ENCODE assay signal across 33 cellular contexts in genomic region chr5:180769821-180770220, GRCh38. TPM values are rescaled to one million over a fixed set of nuclear protein-coding genes. Genes with fewer than 3 reads are reported as not detected.
"Had no signal": no experiment of that assay in that cellular context is flagged by ENCODE, and none has a peak within 500 bp of the region (broad histone marks: within the 10 kb centered on the region; RNA-seq: fewer than 3 reads in every experiment).

No MANE protein-coding gene starts in this region.

- ATAC-seq: left colon; left lung; lower lobe of right lung; naive thymus-derived CD8-positive, alpha-beta T cell; pancreas; right cardiac atrium; stimulated activated effector memory CD8-positive, alpha-beta T cell treated with anti-CD3 and anti-CD28 coated beads, Interleukin-12 subunit alpha, Interleukin-12 subunit beta, amount 100 ng/mL, for 72 hours; stimulated activated naive CD8-positive, alpha-beta T cell treated with anti-CD3 and anti-CD28 coated beads, Interleukin-15, amount 100 ng/mL, for 72 hours had no signal

- H3K36me3 ChIP-seq: left lung, lower lobe of right lung, pancreas, prostate gland, sigmoid colon, spleen, tibial nerve, uterus had no signal

- FAIRE-seq: kidney, pancreas, small intestine had no signal

- H3K4me1 ChIP-seq: left lung, lower lobe of right lung, pancreas, prostate gland, sigmoid colon, spleen, tibial nerve, uterus had no signal

- H3K4me3 ChIP-seq: left lung, lower lobe of right lung, pancreas, prostate gland, sigmoid colon, spleen, tibial nerve, uterus had no signal

- H3K4me3 Mint-ChIP-seq: naive thymus-derived CD8-positive, alpha-beta T cell; nephron; neural crest cell; stimulated activated effector memory CD8-positive, alpha-beta T cell treated with anti-CD3 and anti-CD28 coated beads, Interleukin-12 subunit alpha, Interleukin-12 subunit beta, amount 100 ng/mL, for 72 hours; stimulated activated naive CD8-positive, alpha-beta T cell treated with anti-CD3 and anti-CD28 coated beads, Interleukin-15, amount 100 ng/mL, for 72 hours; type B pancreatic cell had no signal

- DNase-seq: hippocampal formation; kidney; left colon; left lung; lower lobe of right lung; mammary epithelial cell; mesenchymal stem cell; naive thymus-derived CD8-positive, alpha-beta T cell; nucleus accumbens; pancreas; posterior cingulate gyrus; retina; right cardiac atrium; sigmoid colon; small intestine; spleen; stimulated activated CD4-positive, alpha-beta T cell treated with anti-CD3 and anti-CD28 coated beads, Interleukin-4, amount 100 ng/mL, for 24 hours; stimulated activated naive CD4-positive, alpha-beta T cell; stimulated activated naive CD8-positive, alpha-beta T cell treated with anti-CD3 and anti-CD28 coated beads, Interleukin-15, amount 100 ng/mL, for 72 hours; substantia nigra; uterus had no signal

- H3K36me3 Mint-ChIP-seq: stimulated activated effector memory CD8-positive, alpha-beta T cell treated with anti-CD3 and anti-CD28 coated beads, Interleukin-12 subunit alpha, Interleukin-12 subunit beta, amount 100 ng/mL, for 72 hours; type B pancreatic cell had no signal

- H3K27me3 ChIP-seq: pancreas, sigmoid colon, tibial nerve, uterus had no signal

- H3K4me1 Mint-ChIP-seq: naive thymus-derived CD8-positive, alpha-beta T cell; nephron; neural crest cell; stimulated activated effector memory CD8-positive, alpha-beta T cell treated with anti-CD3 and anti-CD28 coated beads, Interleukin-12 subunit alpha, Interleukin-12 subunit beta, amount 100 ng/mL, for 72 hours; stimulated activated naive CD8-positive, alpha-beta T cell treated with anti-CD3 and anti-CD28 coated beads, Interleukin-15, amount 100 ng/mL, for 72 hours had no signal

- H3K27ac Mint-ChIP-seq: naive thymus-derived CD8-positive, alpha-beta T cell; nephron; stimulated activated effector memory CD8-positive, alpha-beta T cell treated with anti-CD3 and anti-CD28 coated beads, Interleukin-12 subunit alpha, Interleukin-12 subunit beta, amount 100 ng/mL, for 72 hours; stimulated activated naive CD8-positive, alpha-beta T cell treated with anti-CD3 and anti-CD28 coated beads, Interleukin-15, amount 100 ng/mL, for 72 hours; type B pancreatic cell had no signal

- H3K9me3 Mint-ChIP-seq: stimulated activated effector memory CD8-positive, alpha-beta T cell treated with anti-CD3 and anti-CD28 coated beads, Interleukin-12 subunit alpha, Interleukin-12 subunit beta, amount 100 ng/mL, for 72 hours had no signal

- H3K9me3 ChIP-seq: lower lobe of right lung, prostate gland had no signal

- H3K27ac ChIP-seq: left lung, lower lobe of right lung, pancreas, prostate gland, sigmoid colon, spleen, tibial nerve, uterus had no signal

RNA-seq across cellular contexts. Expression of gene OR2Y1, which starts 30.0 kb away (rescaled TPM):
- total RNA-seq: kidney; left colon; left lung; liver; lower lobe of right lung; mammary epithelial cell; mucosa of gallbladder; naive thymus-derived CD8-positive, alpha-beta T cell; neural crest cell; osteoblast; pancreas; prostate gland; right cardiac atrium; sigmoid colon; spleen; temporal lobe; tibial nerve; ureter; uterus had no signal
- polyA plus RNA-seq: liver; mammary epithelial cell; naive thymus-derived CD8-positive, alpha-beta T cell; pancreas; right cardiac atrium; sigmoid colon; small intestine; spleen; thymus had no signal
